Comparison of ENCODE assay signal across 21 cellular contexts in genomic region chr1:197857477-197857876, GRCh38. TPM values are rescaled to one million over a fixed set of nuclear protein-coding genes. Genes with fewer than 3 reads are reported as not detected.
A peak's percentile ranks its signal among the peaks of the same experiment; 100 is the strongest.
DNase-seq lines count a peak whose midpoint lies in the region; ATAC-seq, FAIRE-seq and TF ChIP-seq lines count a peak whose summit lies in the region.
"Had no signal": no experiment of that assay in that cellular context is flagged by ENCODE, and none has a peak within 500 bp of the region (broad histone marks: within the 10 kb centered on the region; RNA-seq: fewer than 3 reads in every experiment).

No MANE protein-coding gene starts in this region.

- H3K9me3 ChIP-seq in OCI-LY3 (ENCODE audit: insufficient read depth, low read length) (no peaks in the 10 kb centered on the region; the same call in 1 of the 2 replicates), K562 (replicated peaks; ENCODE audit: control insufficient read depth, insufficient read depth, low read depth, low read length) (no peaks in the 10 kb centered on the region), Karpas-422 (ENCODE audit: low read length) (no peaks in the 10 kb centered on the region)
- H3K9me3 ChIP-seq: A549 had no signal

- H3K27me3 ChIP-seq in OCI-LY3 (ENCODE audit: low read depth, low read length) (no peaks in the 10 kb centered on the region), K562 (ENCODE audit: control insufficient read depth in 2 of 2, insufficient read depth in 2 of 2, low read length in 2 of 2) (no peaks in the 10 kb centered on the region), Karpas-422 (ENCODE audit: low read length) (no peaks in the 10 kb centered on the region)

- no peak overlapping the region for H3K4me3 ChIP-seq in OCI-LY3 (ENCODE audit: low read length)
- no peak overlapping the region for H3K4me3 ChIP-seq in K562
- H3K4me3 ChIP-seq in Karpas-422 (ENCODE audit: low read length) = no peak overlapping the region
- H3K4me3 ChIP-seq: A549 had no signal

- FAIRE-seq in K562 (lab: Jason Lieb, UNC) = no peak
- FAIRE-seq: A549, D721Med, G401.6, GM12892, GM19239, HTR-8/SVneo had no signal

- TF ChIP-seq CTCF in OCI-LY3 (IDR thresholded peaks at IDR 0.05; ENCODE audit: low read depth, low read length) = no peak
- TF ChIP-seq CTCF in K562 (IDR thresholded peaks at IDR 0.05 in 2 of 3, conservative IDR thresholded peaks at IDR 0.05 in 1 of 3; ENCODE audit: insufficient read depth in 2 of 3, low read depth in 1 of 3, low read length in 3 of 3) = no peak

- ATAC-seq in K562 (no peak), HG02571 (IDR thresholded peaks at IDR 0.05; ENCODE audit: unreplicated experiment) (no peak)
- ATAC-seq: A549; CD8-positive, alpha-beta T cell had no signal

- DNase-seq in NAMALWA (ENCODE audit: low spot score) = peak; percentile 12
- no peak for DNase-seq in K562 (ENCODE audit: extremely low read depth in 1 of 4, low spot score in 3 of 4)
- no peak for DNase-seq in Karpas-422
- DNase-seq in activated naive CD4-positive, alpha-beta T cell treated with anti-CD3 and anti-CD28 coated beads, Interleukin-2, amount 50 U/mL, for 16 hours = no peak
- DNase-seq: CD8-positive, alpha-beta T cell; COR-L47; DMS153; DMS79 treated with DMSO at 0.1 percent for 48 hours; EL; HCEC 1CT; HFFc6 had no signal

- no peaks in the 10 kb centered on the region for H3K9me1 ChIP-seq in K562 (ENCODE audit: control insufficient read depth, insufficient read depth, low read length)

- BruUV-seq in K562 (replicated peaks; lab: Mats Ljungman, UMichigan) = no TSS peak

- H3K9ac ChIP-seq in OCI-LY3 (ENCODE audit: low read length) (no peak overlapping the region), K562 (ENCODE audit: insufficient read depth in 1 of 2, low read depth in 2 of 2, low read length in 2 of 2) (no peak overlapping the region), Karpas-422 (ENCODE audit: low read length) (no peak overlapping the region)

- in situ Hi-C loops in K562 (cut with MboI) = no loop called here

- H2AFZ ChIP-seq in OCI-LY3 (ENCODE audit: low read depth, low read length) (no peak overlapping the region; the same call in 1 of the 2 replicates), K562 (ENCODE audit: low read depth, low read length) (no peak overlapping the region), Karpas-422 (ENCODE audit: low read length) (no peak overlapping the region)

- no peak for TF ChIP-seq RAD21 in K562 (CRISPR knock-in tag; conservative IDR thresholded peaks at IDR 0.05 in 1 of 2, IDR thresholded peaks at IDR 0.05 in 1 of 2)

- H3K4me2 ChIP-seq in OCI-LY3 (ENCODE audit: low read length) = 0 out of 2 replicates have a peak overlapping the region, but pooled peaks have one; percentile 6
- no peak overlapping the region for H3K4me2 ChIP-seq in K562 (ENCODE audit: insufficient read depth, low read length)
- no peak overlapping the region for H3K4me2 ChIP-seq in Karpas-422 (ENCODE audit: low read depth, low read length, poor library complexity, severe bottlenecking)
- H3K4me2 ChIP-seq: A549 had no signal

- H3K4me1 ChIP-seq in OCI-LY3 (ENCODE audit: low read length) (peaks cover 24% of the 10 kb centered on the region), K562 (replicated peaks in 1 of 2; ENCODE audit: control insufficient read depth in 2 of 2, insufficient read depth in 2 of 2, low read length in 2 of 2) (no peaks in the 10 kb centered on the region), Karpas-422 (ENCODE audit: low read length) (0 out of 2 replicates have a peak, but pooled peaks cover 3% of the 10 kb centered on the region)

- TF ChIP-seq POLR2A in K562 (conservative IDR thresholded peaks at IDR 0.05) = no peak

- CTCF ChIA-PET in K562 (lab: Yijun Ruan, JAX; ENCODE audit: low intra/inter-chr PET ratio) = no interaction called here

- H3K9me2 ChIP-seq in Karpas-422 (replicated peaks; ENCODE audit: insufficient read depth, low read length) = no peaks in the 10 kb centered on the region

- H4K20me1 ChIP-seq in OCI-LY3 (ENCODE audit: insufficient read depth, low read length) = no peaks in the 10 kb centered on the region
- no peaks in the 10 kb centered on the region for H4K20me1 ChIP-seq in K562 (replicated peaks; ENCODE audit: control insufficient read depth, insufficient read depth, low read length)
- H4K20me1 ChIP-seq in Karpas-422 (ENCODE audit: insufficient read depth, low read depth, low read length) = no peaks in the 10 kb centered on the region

- intact Hi-C loops in K562 (cut with micrococcal nuclease) = no loop called here

- WGBS in K562 (ENCODE audit: insufficient coverage, low coverage, missing lambda C conversion rate) = 13% methylated on average over 2 of the region's 2 CpGs

- POLR2A ChIA-PET in K562 (lab: Yijun Ruan, JAX) = interaction anchor here (0.9 kb wide), 1 partner anchor 11 kb away, joined by 3 read pairs; no protein-coding TSS in a partner anchor

- H3K79me2 ChIP-seq in OCI-LY3 (ENCODE audit: low read length) (no peaks in the 10 kb centered on the region), K562 (ENCODE audit: control insufficient read depth, insufficient read depth, low read length) (no peaks in the 10 kb centered on the region), Karpas-422 (ENCODE audit: low read length) (no peaks in the 10 kb centered on the region)

- no peak for TF ChIP-seq EP300 in K562 (IDR thresholded peaks at IDR 0.05; ENCODE audit: low read length)

- H3K27ac ChIP-seq in OCI-LY3 (ENCODE audit: low read length) = no peak overlapping the region
- H3K27ac ChIP-seq in K562 (ENCODE audit: extremely low read depth, low read depth, low read length) = no peak overlapping the region
- H3K27ac ChIP-seq in Karpas-422 (ENCODE audit: low read length) = no peak overlapping the region
- H3K27ac ChIP-seq: A549 had no signal

- no peaks in the 10 kb centered on the region for H3K36me3 ChIP-seq in OCI-LY3 (replicated peaks; ENCODE audit: low read depth, low read length)
- H3K36me3 ChIP-seq in K562 (ENCODE audit: control insufficient read depth, insufficient read depth, low read length) = no peaks in the 10 kb centered on the region
- H3K36me3 ChIP-seq in Karpas-422 (ENCODE audit: insufficient read depth, low read length) = no peaks in the 10 kb centered on the region

TF ChIP-seq in K562, 482 proteins besides CTCF, POLR2A, EP300 and RAD21 (continues in another document):
- no peak for TF ChIP-seq XRCC5 (IDR thresholded peaks at IDR 0.05; ENCODE audit: low read depth, low read length)
- no peak for TF ChIP-seq TARDBP (IDR thresholded peaks at IDR 0.05)
- TF ChIP-seq ZNF668 (CRISPR knock-in tag; IDR thresholded peaks at IDR 0.05) = no peak
- no peak for TF ChIP-seq SREBF2 (CRISPR knock-in tag; IDR thresholded peaks at IDR 0.05)
- TF ChIP-seq SPI1 (IDR thresholded peaks at IDR 0.05; ENCODE audit: borderline replicate concordance, low read depth, low read length) = peak; percentile 45; the same call in 1 of the 2 replicates
- no peak for TF ChIP-seq RNF2 (IDR thresholded peaks at IDR 0.05)
- no peak for TF ChIP-seq PHTF2 (CRISPR knock-in tag; IDR thresholded peaks at IDR 0.05)

RNA-seq across cellular contexts. Expression of gene C1orf53, which starts 45.0 kb away (rescaled TPM):
- total RNA-seq in K562 (2011; cell fraction: chromatin; rRNA removed; ENCODE audit: low replicate concordance) = not detected in 2 replicates
- not detected in 2 replicates for total RNA-seq in K562 (2011; cell fraction: nucleolus; rRNA removed)
- not detected in 2 replicates for total RNA-seq in K562 (2011; cell fraction: nucleoplasm; rRNA removed)
- 0.45 and 3.1 TPM in 2 replicates for total RNA-seq in K562 (2014; rRNA removed)
- 0.73 and 1.6 TPM in 2 replicates for total RNA-seq in K562 (2014; rRNA removed; fragmentation: Illumina TruSeq; extraction: Trizol)
- 3.0 and 3.2 TPM in 2 replicates for total RNA-seq in K562 (2015; rRNA removed; fragmentation: Illumina TruSeq; extraction: Trizol)
- 1.5 and 1.9 TPM in 2 replicates for total RNA-seq in K562 (2021)
- polyA plus RNA-seq in K562 (2011; rRNA removed) = 0.65 and 2.3 TPM in 2 replicates
- 0.81 and 1.6 TPM in 2 replicates for polyA plus RNA-seq in K562 (2011; cell fraction: cytosol; rRNA removed)
- polyA plus RNA-seq in K562 (2011; cell fraction: nucleus; rRNA removed) = not detected in 2 replicates
- polyA plus RNA-seq in K562 (2012) = 3.0 and 5.0 TPM in 2 replicates
- polyA plus RNA-seq in K562 (2014; fragmentation: Illumina TruSeq; extraction: Trizol) = 0.31 and 0.96 TPM in 2 replicates
- 1 to 10 TPM; 1.8 to 2.5 TPM for polyA plus RNA-seq in K562 (2014; fragmentation: Nextera tagmentation; extraction: Ambion mirVana)
- 3.2 and 5.8 TPM in 2 replicates for polyA plus RNA-seq in K562 (2014; rRNA removed)
- polyA minus RNA-seq in K562 (2011; rRNA and poly(A)+ RNA removed) = 1.1 TPM in 1 of 2 replicates, not detected in the other
- polyA minus RNA-seq in K562 (2011; cell fraction: cytosol; rRNA and poly(A)+ RNA removed) = not detected in 2 replicates
- not detected in 2 replicates for polyA minus RNA-seq in K562 (2011; cell fraction: nucleus; rRNA and poly(A)+ RNA removed)
- 4.4 and 7.8 TPM in 2 replicates for total RNA-seq in Karpas-422 (2014; rRNA removed; shearing (Covaris generic); ENCODE audit: low replicate concordance)
- total RNA-seq: CD8-positive, alpha-beta T cell had no signal

RNA-seq across cellular contexts. Expression of gene LHX9, which starts 59.7 kb away (rescaled TPM):
- not detected in 2 replicates for total RNA-seq in K562 (2011; cell fraction: chromatin; rRNA removed; ENCODE audit: low replicate concordance)
- total RNA-seq in K562 (2011; cell fraction: nucleolus; rRNA removed) = not detected in 2 replicates
- total RNA-seq in K562 (2011; cell fraction: nucleoplasm; rRNA removed) = not detected in 2 replicates
- total RNA-seq in K562 (2014; rRNA removed) (not detected in 2 replicates), K562 (2014; rRNA removed; fragmentation: Illumina TruSeq; extraction: Trizol) (not detected in 2 replicates), K562 (2015; rRNA removed; fragmentation: Illumina TruSeq; extraction: Trizol) (0.04 TPM in 1 of 2 replicates, not detected in the other), K562 (2021) (not detected in 2 replicates)
- polyA plus RNA-seq in K562 (2011; rRNA removed) (not detected in 2 replicates), K562 (2014; fragmentation: Illumina TruSeq; extraction: Trizol) (not detected in 2 replicates), K562 (2014; fragmentation: Nextera tagmentation; extraction: Ambion mirVana) (under 1 TPM; 0.03 TPM), K562 (2014; rRNA removed) (0.21 TPM in 1 of 2 replicates, not detected in the other)
- not detected in 2 replicates for polyA plus RNA-seq in K562 (2011; cell fraction: cytosol; rRNA removed)
- polyA plus RNA-seq in K562 (2011; cell fraction: nucleus; rRNA removed) = not detected in 2 replicates
- 0.04 and 0.37 TPM in 2 replicates for polyA plus RNA-seq in K562 (2012)
- polyA minus RNA-seq in K562 (2011; rRNA and poly(A)+ RNA removed) = not detected in 2 replicates
- polyA minus RNA-seq in K562 (2011; cell fraction: cytosol; rRNA and poly(A)+ RNA removed) = not detected in 2 replicates
- not detected in 2 replicates for polyA minus RNA-seq in K562 (2011; cell fraction: nucleus; rRNA and poly(A)+ RNA removed)
- not detected in 2 replicates for total RNA-seq in Karpas-422 (2014; rRNA removed; shearing (Covaris generic); ENCODE audit: low replicate concordance)
- total RNA-seq: CD8-positive, alpha-beta T cell had no signal
- polyA plus RNA-seq: AG04450, CD14-positive monocyte had no signal
